27 cellular contexts compared by ENCODE assay signal in genomic region chr11:1786466-1786865, GRCh38. TPM values are rescaled to one million over a fixed set of nuclear protein-coding genes. Genes with fewer than 3 reads are reported as not detected.
"Had no signal": no experiment of that assay in that cellular context is flagged by ENCODE, and none has a peak within 500 bp of the region (broad histone marks: within the 10 kb centered on the region; RNA-seq: fewer than 3 reads in every experiment).

No MANE protein-coding gene starts in this region.

- ATAC-seq: activated CD8-positive, alpha-beta T cell treated with anti-CD3 and anti-CD28 coated beads, Interleukin-2, amount 10 ng/mL, durations not matched to agents 7 days and 5 days; activated naive CD4-positive, alpha-beta T cell treated with anti-CD3 and anti-CD28 coated beads, Interleukin-2, amount 50 U/mL, for 72 hours; activated naive CD8-positive, alpha-beta T cell treated with anti-CD3 and anti-CD28 coated beads, Interleukin-2, amount 50 U/mL, for 24 hours; SK-N-SH treated with all-trans-retinoic acid at 6 μM for 48 hours had no signal

- H3K4me1 Mint-ChIP-seq: activated naive CD8-positive, alpha-beta T cell treated with anti-CD3 and anti-CD28 coated beads, Interleukin-2, amount 50 U/mL, for 24 hours; brain; WTC11 had no signal

- H3K27ac ChIP-seq: SJSA1 had no signal

- H3K27me3 ChIP-seq: MG63, SJSA1 had no signal

- H3K4me3 Mint-ChIP-seq: activated CD8-positive, alpha-beta T cell treated with anti-CD3 and anti-CD28 coated beads, Interleukin-2, amount 10 ng/mL, durations not matched to agents 7 days and 5 days; activated naive CD8-positive, alpha-beta T cell treated with anti-CD3 and anti-CD28 coated beads, Interleukin-2, amount 50 U/mL, for 24 hours; brain; WTC11 had no signal

- H3K9me3 ChIP-seq: MG63, SJSA1 had no signal

- H3K9me3 Mint-ChIP-seq: activated naive CD4-positive, alpha-beta T cell treated with anti-CD3 and anti-CD28 coated beads, Interleukin-2, amount 50 U/mL, for 72 hours; activated naive CD8-positive, alpha-beta T cell treated with anti-CD3 and anti-CD28 coated beads, Interleukin-2, amount 50 U/mL, for 24 hours had no signal

- H3K36me3 ChIP-seq: MG63, SJSA1 had no signal

- DNase-seq: activated CD4-positive, alpha-beta T cell treated with anti-CD3 and anti-CD28 coated beads for 48 hours; activated CD4-positive, alpha-beta T cell treated with anti-CD3 and anti-CD28 coated beads, Interleukin-2, amount 50 U/mL, for 4 hours; activated CD4-positive, CD25-positive, alpha-beta regulatory T cell treated with anti-CD3 and anti-CD28 coated beads, Interleukin-2, amount 50 U/mL, for 72 hours; activated CD8-positive, alpha-beta memory T cell treated with anti-CD3 and anti-CD28 coated beads, Interleukin-2, amount 50 U/mL, for 48 hours; activated CD8-positive, alpha-beta T cell treated with anti-CD3 and anti-CD28 coated beads, Interleukin-2, amount 10 ng/mL, durations not matched to agents 7 days and 5 days; activated effector memory CD4-positive, alpha-beta T cell treated with anti-CD3 and anti-CD28 coated beads, Interleukin-2, amount 50 U/mL, for 16 hours; activated naive CD4-positive, alpha-beta T cell treated with Interleukin-2 at 50 U/mL for 16 hours; activated naive CD8-positive, alpha-beta T cell treated with anti-CD3 and anti-CD28 coated beads, Interleukin-2, amount 50 U/mL, for 24 hours; activated T-cell treated with anti-CD3 and anti-CD28 coated beads, Interleukin-2, amount 50 U/mL, for 1 hour; amniotic stem cell; MG63; NCI-H1092 treated with DMSO at 0.1 percent for 48 hours; NCI-H1417 treated with DMSO at 0.1 percent for 48 hours; NCI-H1694 treated with DMSO at 0.1 percent for 48 hours; NCI-H2029 treated with DMSO at 0.1 percent for 48 hours; NCI-H345; NCI-H510A; NCI-H526 treated with DMSO at 0.1 percent for 48 hours; SHP77; SW 1271 had no signal

- H3K4me3 ChIP-seq: MG63, SJSA1 had no signal

- H3K36me3 Mint-ChIP-seq: activated naive CD4-positive, alpha-beta T cell treated with anti-CD3 and anti-CD28 coated beads, Interleukin-2, amount 50 U/mL, for 72 hours; brain; WTC11 had no signal

- H3K27ac Mint-ChIP-seq: activated CD8-positive, alpha-beta T cell treated with anti-CD3 and anti-CD28 coated beads, Interleukin-2, amount 10 ng/mL, durations not matched to agents 7 days and 5 days; activated naive CD4-positive, alpha-beta T cell treated with anti-CD3 and anti-CD28 coated beads, Interleukin-2, amount 50 U/mL, for 72 hours; activated naive CD8-positive, alpha-beta T cell treated with anti-CD3 and anti-CD28 coated beads, Interleukin-2, amount 50 U/mL, for 24 hours; WTC11 had no signal

RNA-seq across cellular contexts. Expression of gene SYT8, which starts 48.3 kb away (rescaled TPM):
- total RNA-seq: activated CD8-positive, alpha-beta T cell treated with anti-CD3 and anti-CD28 coated beads, Interleukin-2, amount 10 ng/mL, durations not matched to agents 7 days and 5 days; activated naive CD4-positive, alpha-beta T cell treated with anti-CD3 and anti-CD28 coated beads, Interleukin-2, amount 50 U/mL, for 72 hours; SJSA1; T-helper 1 cell treated with Interleukin-12 subunit alpha and Interleukin-12 subunit beta and Interleukin-4 antibody, amounts not matched to agents 30 ng/mL and 1 ng/mL, for 36 hours had no signal

RNA-seq across cellular contexts. Expression of gene TNNI2, which starts 52.3 kb away (rescaled TPM):
- total RNA-seq: activated naive CD4-positive, alpha-beta T cell treated with anti-CD3 and anti-CD28 coated beads, Interleukin-2, amount 50 U/mL, for 72 hours; astrocyte; SJSA1; T-helper 1 cell treated with Interleukin-12 subunit alpha and Interleukin-12 subunit beta and Interleukin-4 antibody, amounts not matched to agents 30 ng/mL and 1 ng/mL, for 36 hours; WTC11 had no signal
